1 cellular context compared by ENCODE assay signal in the genomic region with DNA sequence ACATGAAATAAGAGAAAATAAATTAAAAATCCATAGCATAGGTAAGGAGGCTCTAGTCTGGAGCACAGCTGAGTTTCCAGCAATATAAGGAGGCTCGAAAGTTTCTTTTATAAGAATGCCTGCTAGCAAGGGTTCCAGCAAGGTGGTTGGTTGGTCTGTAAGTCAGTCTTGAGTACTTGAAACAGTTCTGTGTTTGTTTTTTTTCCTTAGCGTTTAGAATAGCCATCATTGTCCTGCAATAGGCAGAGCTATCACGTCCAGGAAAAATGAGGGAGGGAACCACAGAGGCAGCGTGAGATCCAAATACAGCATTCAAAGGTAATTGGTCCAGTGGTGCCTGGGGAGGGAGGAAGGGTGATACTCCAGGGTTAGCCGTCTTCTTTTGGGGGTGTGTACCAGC.
TF ChIP-seq lines count a peak whose summit lies in the region.

No MANE protein-coding gene starts in this region.

TF ChIP-seq in endothelial cell of umbilical vein, 7 proteins besides CTCF, POLR2A, EP300 and RAD21:
- TF ChIP-seq, protein P1, sequence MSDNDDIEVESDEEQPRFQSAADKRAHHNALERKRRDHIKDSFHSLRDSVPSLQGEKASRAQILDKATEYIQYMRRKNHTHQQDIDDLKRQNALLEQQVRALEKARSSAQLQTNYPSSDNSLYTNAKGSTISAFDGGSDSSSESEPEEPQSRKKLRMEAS (IDR thresholded peaks at IDR 0.05; ENCODE audit: insufficient read depth, insufficient read length), result no peak
- TF ChIP-seq FOS (IDR thresholded peaks at IDR 0.05; ENCODE audit: borderline replicate concordance, insufficient read depth, low read length) (no peak), JUN (IDR thresholded peaks at IDR 0.05; ENCODE audit: borderline replicate concordance, insufficient read depth, insufficient read length, low read depth) (no peak), EZH2 (IDR thresholded peaks at IDR 0.05; ENCODE audit: borderline replicate concordance, low read depth, low read length, severe bottlenecking) (no peak), MYC (IDR thresholded peaks at IDR 0.05; ENCODE audit: low read depth, low read length) (no peak)
